Comparison of ENCODE assay signal across 1 cellular context in genomic region chr17:81871387-81872120, GRCh38.
A peak's percentile ranks its signal among the peaks of the same experiment; 100 is the strongest.
TF ChIP-seq lines count a peak whose summit lies in the region.

No MANE protein-coding gene starts in this region.

TF ChIP-seq in K562, 482 proteins besides CTCF, POLR2A, EP300 and RAD21 (continued from another document and continues in another):
- TF ChIP-seq ZBTB40 (IDR thresholded peaks at IDR 0.05) (peak; percentile 83), ZBTB40 (CRISPR knock-in tag; IDR thresholded peaks at IDR 0.05) (no peak; the same call in 1 of the 2 replicates), NONO (IDR thresholded peaks at IDR 0.05; ENCODE audit: low read depth in 2 of 2, low read length in 1 of 2) (peak in 1 of 2 experiments; percentile 94; a peak in 3 of 4 replicates), FOXA3 (CRISPR knock-in tag; conservative IDR thresholded peaks at IDR 0.05 in 1 of 2, IDR thresholded peaks at IDR 0.05 in 1 of 2) (peak in 1 of 2 experiments; percentile 87; a peak in 2 of 4 replicates), ZNF311 (CRISPR knock-in tag; IDR thresholded peaks at IDR 0.05) (no peak), MTA3 (IDR thresholded peaks at IDR 0.05; ENCODE audit: borderline replicate concordance) (peak; percentile 97), ARID1B (IDR thresholded peaks at IDR 0.05) (no peak), ARHGAP35 (IDR thresholded peaks at IDR 0.05; ENCODE audit: partially characterized antibody) (no peak), BCL6 (CRISPR knock-in tag; IDR thresholded peaks at IDR 0.05) (0 out of 2 replicates have a peak, but pooled peaks have one; percentile 30), KDM5B (IDR thresholded peaks at IDR 0.05; ENCODE audit: insufficient replicate concordance, low read depth, low read length) (peak; percentile 72), SOX6 (IDR thresholded peaks at IDR 0.05) (no peak), TAL1 (IDR thresholded peaks at IDR 0.05) (no peak), MNT (conservative IDR thresholded peaks at IDR 0.05) (peak; percentile 71 to 89; a peak in 3 of 4 replicates), STAT5A (IDR thresholded peaks at IDR 0.05; ENCODE audit: borderline replicate concordance, low read length) (no peak), GATAD2A (IDR thresholded peaks at IDR 0.05) (peak; percentile 98), ELF2 (CRISPR knock-in tag; IDR thresholded peaks at IDR 0.05) (peak; percentile 94), MAX (CRISPR knock-in tag; IDR thresholded peaks at IDR 0.05) (peak; percentile 98), TBP (optimal IDR thresholded peaks at IDR 0.05; ENCODE audit: low read depth, low read length) (peak; percentile 75), ZFX (CRISPR knock-in tag; IDR thresholded peaks at IDR 0.05) (peak; percentile 99), RBM17 (IDR thresholded peaks at IDR 0.05; ENCODE audit: borderline replicate concordance, low read depth, low read length) (no peak), CBFA2T2 (conservative IDR thresholded peaks at IDR 0.05) (no peak), RBBP5 (IDR thresholded peaks at IDR 0.05; ENCODE audit: borderline replicate concordance, insufficient read depth, low read length, poor library complexity, severe bottlenecking) (peak; percentile 73), GABPB1 (CRISPR knock-in tag; IDR thresholded peaks at IDR 0.05) (peak; percentile 89), TEAD1 (CRISPR knock-in tag; IDR thresholded peaks at IDR 0.05) (peak; percentile 44 to 95; a peak in 3 of 4 replicates), ZNF740 (CRISPR knock-in tag; IDR thresholded peaks at IDR 0.05) (no peak), ZNF740 (tag; IDR thresholded peaks at IDR 0.05) (no peak), MCM5 (IDR thresholded peaks at IDR 0.05; ENCODE audit: low read depth) (no peak), HNRNPUL1 (IDR thresholded peaks at IDR 0.05; ENCODE audit: low read length) (no peak), FOXM1 (IDR thresholded peaks at IDR 0.05; ENCODE audit: low read depth) (no peak), FOXM1 (CRISPR knock-in tag; IDR thresholded peaks at IDR 0.05; ENCODE audit: low read depth) (peak; percentile 94), ZNF197 (CRISPR knock-in tag; IDR thresholded peaks at IDR 0.05; ENCODE audit: low read depth) (no peak), SP1 (CRISPR knock-in tag; IDR thresholded peaks at IDR 0.05) (peak; percentile 62; the same call in 1 of the 2 replicates), BRF1 (IDR thresholded peaks at IDR 0.05; ENCODE audit: borderline replicate concordance, extremely low read depth, insufficient read length) (no peak), ZNF239 (CRISPR knock-in tag; IDR thresholded peaks at IDR 0.05) (no peak), ZNF175 (CRISPR knock-in tag; IDR thresholded peaks at IDR 0.05; ENCODE audit: low read depth) (peak; percentile 46; the same call in 1 of the 2 replicates), ZNF133 (CRISPR knock-in tag; IDR thresholded peaks at IDR 0.05) (no peak), XRCC3 (IDR thresholded peaks at IDR 0.05) (no peak), GTF2E2 (tag; IDR thresholded peaks at IDR 0.05) (peak; percentile 30; the same call in 1 of the 2 replicates), MAFF (IDR thresholded peaks at IDR 0.05; ENCODE audit: low read length) (no peak), DEAF1 (CRISPR knock-in tag; IDR thresholded peaks at IDR 0.05) (no peak), CREBBP (IDR thresholded peaks at IDR 0.05; ENCODE audit: low read depth, low read length) (no peak), PRPF4 (IDR thresholded peaks at IDR 0.05; ENCODE audit: insufficient read depth, low read depth, low read length, poor library complexity, severe bottlenecking) (peak; percentile 74), IRF2 (CRISPR knock-in tag; IDR thresholded peaks at IDR 0.05) (no peak), POLR3A (IDR thresholded peaks at IDR 0.05; ENCODE audit: borderline replicate concordance, extremely low read depth, insufficient read depth, insufficient read length) (no peak), ZNF146 (CRISPR knock-in tag; IDR thresholded peaks at IDR 0.05; ENCODE audit: unreplicated experiment) (no peak), NFRKB (IDR thresholded peaks at IDR 0.05; ENCODE audit: low read depth) (peak; percentile 88; the same call in 1 of the 2 replicates), ZFPM2 (CRISPR knock-in tag; IDR thresholded peaks at IDR 0.05) (no peak), ILK (tag; IDR thresholded peaks at IDR 0.05; ENCODE audit: borderline replicate concordance, low read depth) (no peak), NR2C1 (IDR thresholded peaks at IDR 0.05) (no peak; the same call in 1 of the 2 replicates), NR2C1 (tag; IDR thresholded peaks at IDR 0.05) (peak; percentile 68; the same call in 1 of the 2 replicates), TAF7 (tag; IDR thresholded peaks at IDR 0.05) (no peak)
- TF ChIP-seq, protein P1, sequence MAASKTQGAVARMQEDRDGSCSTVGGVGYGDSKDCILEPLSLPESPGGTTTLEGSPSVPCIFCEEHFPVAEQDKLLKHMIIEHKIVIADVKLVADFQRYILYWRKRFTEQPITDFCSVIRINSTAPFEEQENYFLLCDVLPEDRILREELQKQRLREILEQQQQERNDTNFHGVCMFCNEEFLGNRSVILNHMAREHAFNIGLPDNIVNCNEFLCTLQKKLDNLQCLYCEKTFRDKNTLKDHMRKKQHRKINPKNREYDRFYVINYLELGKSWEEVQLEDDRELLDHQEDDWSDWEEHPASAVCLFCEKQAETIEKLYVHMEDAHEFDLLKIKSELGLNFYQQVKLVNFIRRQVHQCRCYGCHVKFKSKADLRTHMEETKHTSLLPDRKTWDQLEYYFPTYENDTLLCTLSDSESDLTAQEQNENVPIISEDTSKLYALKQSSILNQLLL (CRISPR knock-in tag; IDR thresholded peaks at IDR 0.05; ENCODE audit: borderline replicate concordance), result no peak
- TF ChIP-seq, protein P2, sequence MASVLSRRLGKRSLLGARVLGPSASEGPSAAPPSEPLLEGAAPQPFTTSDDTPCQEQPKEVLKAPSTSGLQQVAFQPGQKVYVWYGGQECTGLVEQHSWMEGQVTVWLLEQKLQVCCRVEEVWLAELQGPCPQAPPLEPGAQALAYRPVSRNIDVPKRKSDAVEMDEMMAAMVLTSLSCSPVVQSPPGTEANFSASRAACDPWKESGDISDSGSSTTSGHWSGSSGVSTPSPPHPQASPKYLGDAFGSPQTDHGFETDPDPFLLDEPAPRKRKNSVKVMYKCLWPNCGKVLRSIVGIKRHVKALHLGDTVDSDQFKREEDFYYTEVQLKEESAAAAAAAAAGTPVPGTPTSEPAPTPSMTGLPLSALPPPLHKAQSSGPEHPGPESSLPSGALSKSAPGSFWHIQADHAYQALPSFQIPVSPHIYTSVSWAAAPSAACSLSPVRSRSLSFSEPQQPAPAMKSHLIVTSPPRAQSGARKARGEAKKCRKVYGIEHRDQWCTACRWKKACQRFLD (CRISPR knock-in tag; IDR thresholded peaks at IDR 0.05), result peak; percentile 90
- TF ChIP-seq, protein P3, sequence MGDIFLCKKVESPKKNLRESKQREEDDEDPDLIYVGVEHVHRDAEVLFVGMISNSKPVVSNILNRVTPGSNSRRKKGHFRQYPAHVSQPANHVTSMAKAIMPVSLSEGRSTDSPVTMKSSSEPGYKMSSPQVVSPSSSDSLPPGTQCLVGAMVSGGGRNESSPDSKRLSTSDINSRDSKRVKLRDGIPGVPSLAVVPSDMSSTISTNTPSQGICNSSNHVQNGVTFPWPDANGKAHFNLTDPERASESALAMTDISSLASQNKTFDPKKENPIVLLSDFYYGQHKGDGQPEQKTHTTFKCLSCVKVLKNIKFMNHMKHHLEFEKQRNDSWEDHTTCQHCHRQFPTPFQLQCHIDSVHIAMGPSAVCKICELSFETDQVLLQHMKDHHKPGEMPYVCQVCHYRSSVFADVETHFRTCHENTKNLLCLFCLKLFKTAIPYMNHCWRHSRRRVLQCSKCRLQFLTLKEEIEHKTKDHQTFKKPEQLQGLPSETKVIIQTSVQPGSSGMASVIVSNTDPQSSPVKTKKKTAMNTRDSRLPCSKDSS (IDR thresholded peaks at IDR 0.05; ENCODE audit: low read depth, partially characterized antibody), result no peak
